ENCODE assay signal across 16 cellular contexts in genomic region chr7:92769844-92770243, GRCh38.
DNase-seq lines count a peak whose midpoint lies in the region; TF ChIP-seq lines count a peak whose summit lies in the region.
"Had no signal": no experiment of that assay in that cellular context is flagged by ENCODE, and none has a peak within 500 bp of the region (broad histone marks: within the 10 kb centered on the region; RNA-seq: fewer than 3 reads in every experiment).

No MANE protein-coding gene starts in this region.

- peaks cover 86% of the 10 kb centered on the region for H3K36me3 Mint-ChIP-seq in activated T-cell treated with anti-CD3 and anti-CD28 coated beads, Interleukin-2, amount 50 U/mL, for 24 hours (ENCODE audit: low read depth)
- peaks cover 63% of the 10 kb centered on the region for H3K36me3 Mint-ChIP-seq in activated CD4-positive, alpha-beta memory T cell treated with anti-CD3 and anti-CD28 coated beads, Interleukin-2, amount 10 ng/mL, durations not matched to agents 7 days and 5 days (ENCODE audit: low read depth)
- H3K36me3 Mint-ChIP-seq in mesothelial cell of epicardium: peaks cover 18% of the 10 kb centered on the region

- H3K36me3 ChIP-seq in OCI-LY7 (ENCODE audit: insufficient read depth, low read length): peaks cover 49% of the 10 kb centered on the region
- H3K36me3 ChIP-seq: colonic mucosa had no signal

- H3K4me1 ChIP-seq in OCI-LY7 (ENCODE audit: insufficient read depth, low read length, poor library complexity, severe bottlenecking): peaks cover 18% of the 10 kb centered on the region

- peak overlapping the region; percentile 96 for H3K27ac Mint-ChIP-seq in activated T-cell treated with anti-CD3 and anti-CD28 coated beads, Interleukin-2, amount 50 U/mL, for 24 hours
- peak overlapping the region; percentile 36 for H3K27ac Mint-ChIP-seq in activated CD4-positive, alpha-beta memory T cell treated with anti-CD3 and anti-CD28 coated beads, Interleukin-2, amount 10 ng/mL, durations not matched to agents 7 days and 5 days
- peak overlapping the region; percentile 18 for H3K27ac Mint-ChIP-seq in mesothelial cell of epicardium
- H3K27ac Mint-ChIP-seq: CD8-positive, alpha-beta memory T cell had no signal

- no peak overlapping the region for H3K4me3 Mint-ChIP-seq in activated T-cell treated with anti-CD3 and anti-CD28 coated beads, Interleukin-2, amount 50 U/mL, for 24 hours
- H3K4me3 Mint-ChIP-seq in activated CD4-positive, alpha-beta memory T cell treated with anti-CD3 and anti-CD28 coated beads, Interleukin-2, amount 10 ng/mL, durations not matched to agents 7 days and 5 days: no peak overlapping the region
- no peak overlapping the region for H3K4me3 Mint-ChIP-seq in mesothelial cell of epicardium
- H3K4me3 Mint-ChIP-seq: CD8-positive, alpha-beta memory T cell had no signal

- BruUV-seq in OCI-LY7 (replicated peaks; lab: Mats Ljungman, UMichigan): no TSS peak

- no peaks in the 10 kb centered on the region for H3K9me2 ChIP-seq in OCI-LY7 (ENCODE audit: insufficient read depth, low read length)

- DNase-seq in activated T-cell treated with anti-CD3 and anti-CD28 coated beads, Interleukin-2, amount 50 U/mL, for 24 hours: no peak
- DNase-seq in activated T-cell treated with anti-CD3 and anti-CD28 coated beads for 4 hours (no peak), LNCaP clone FGC (ENCODE audit: low read depth) (peak; percentile 69), mesothelial cell of epicardium (ENCODE audit: low spot score in 2 of 2, unreplicated experiment in 2 of 2) (no peak), T1000 (lab: John Stamatoyannopoulos, UW) (no peak), 8988T (no peak), OCI-LY7 (ENCODE audit: low spot score) (no peak)
- DNase-seq in activated CD4-positive, alpha-beta memory T cell treated with anti-CD3 and anti-CD28 coated beads, Interleukin-2, amount 10 ng/mL, durations not matched to agents 7 days and 5 days: no peak
- DNase-seq: activated CD4-positive, alpha-beta T cell treated with anti-CD3 and anti-CD28 coated beads for 48 hours; CD8-positive, alpha-beta memory T cell; colonic mucosa; NCI-H187 treated with DMSO at 0.1 percent for 48 hours; NCI-H446 treated with DMSO at 0.1 percent for 48 hours; pancreas; sigmoid colon; stimulated activated CD4-positive, alpha-beta T cell treated with anti-CD3 and anti-CD28 coated beads, Interleukin-2, amount 100 ng/mL, for 48 hours had no signal

- TF ChIP-seq CTCF in LNCaP clone FGC (IDR thresholded peaks at IDR 0.05; ENCODE audit: control insufficient read depth, extremely low read depth, insufficient read depth) (no peak), mesothelial cell of epicardium (IDR thresholded peaks at IDR 0.05; ENCODE audit: unreplicated experiment) (no peak), OCI-LY7 (conservative IDR thresholded peaks at IDR 0.05; ENCODE audit: low read length) (no peak)

- no peak overlapping the region for H3K4me2 ChIP-seq in OCI-LY7 (ENCODE audit: low read length)

- H3K9me3 ChIP-seq in OCI-LY7 (ENCODE audit: low read length): no peaks in the 10 kb centered on the region
- H3K9me3 ChIP-seq: colonic mucosa, pancreas, sigmoid colon had no signal

- CTCF ChIA-PET in activated CD4-positive, alpha-beta memory T cell treated with anti-CD3 and anti-CD28 coated beads, Interleukin-2, amount 10 ng/mL, durations not matched to agents 7 days and 5 days (lab: Charles Lee): interaction anchor here (0.8 to 1.4 kb wide), 4 partner anchors 14 to 241 kb away, joined by 3 to 4 read pairs (median 4); partner anchors contain the start of genes PEX1 and RBM48
- CTCF ChIA-PET in OCI-LY7 (lab: Charles Lee; ENCODE audit: unreplicated experiment): no interaction called here

- no peak overlapping the region for H2AFZ ChIP-seq in OCI-LY7 (ENCODE audit: low read length)

- no peaks in the 10 kb centered on the region for H4K20me1 ChIP-seq in OCI-LY7 (ENCODE audit: insufficient read depth, low read length)

- intact Hi-C loops in OCI-LY7 (cut with micrococcal nuclease; ENCODE audit: unreplicated experiment): loop anchor here (1.0 to 5.0 kb wide), 2 partner anchors 9 to 53 kb away; no protein-coding TSS in a partner anchor

- H3K27ac ChIP-seq in OCI-LY7 (ENCODE audit: low read depth, low read length, poor library complexity, severe bottlenecking): no peak overlapping the region
- H3K27ac ChIP-seq: colonic mucosa, pancreas had no signal

- H3K4me1 Mint-ChIP-seq in activated T-cell treated with anti-CD3 and anti-CD28 coated beads, Interleukin-2, amount 50 U/mL, for 24 hours (ENCODE audit: low read depth): peaks cover 74% of the 10 kb centered on the region
- H3K4me1 Mint-ChIP-seq in activated CD4-positive, alpha-beta memory T cell treated with anti-CD3 and anti-CD28 coated beads, Interleukin-2, amount 10 ng/mL, durations not matched to agents 7 days and 5 days: peaks cover 60% of the 10 kb centered on the region
- H3K4me1 Mint-ChIP-seq in mesothelial cell of epicardium: peaks cover 42% of the 10 kb centered on the region

- peaks cover 4% of the 10 kb centered on the region; the same call in 1 of the 2 replicates for H3K79me2 ChIP-seq in OCI-LY7 (ENCODE audit: insufficient read depth, low read depth, low read length)

- H3K27me3 Mint-ChIP-seq in activated T-cell treated with anti-CD3 and anti-CD28 coated beads, Interleukin-2, amount 50 U/mL, for 24 hours: no peaks in the 10 kb centered on the region
- H3K27me3 Mint-ChIP-seq in activated CD4-positive, alpha-beta memory T cell treated with anti-CD3 and anti-CD28 coated beads, Interleukin-2, amount 10 ng/mL, durations not matched to agents 7 days and 5 days: no peaks in the 10 kb centered on the region
- no peaks in the 10 kb centered on the region for H3K27me3 Mint-ChIP-seq in mesothelial cell of epicardium (ENCODE audit: low read depth)
- H3K27me3 Mint-ChIP-seq: CD8-positive, alpha-beta memory T cell had no signal

- H3K9me3 Mint-ChIP-seq in activated T-cell treated with anti-CD3 and anti-CD28 coated beads, Interleukin-2, amount 50 U/mL, for 24 hours: no peaks in the 10 kb centered on the region
- H3K9me3 Mint-ChIP-seq in activated CD4-positive, alpha-beta memory T cell treated with anti-CD3 and anti-CD28 coated beads, Interleukin-2, amount 10 ng/mL, durations not matched to agents 7 days and 5 days: no peaks in the 10 kb centered on the region
- no peaks in the 10 kb centered on the region for H3K9me3 Mint-ChIP-seq in mesothelial cell of epicardium
- H3K9me3 Mint-ChIP-seq: CD8-positive, alpha-beta memory T cell had no signal

- POLR2A ChIA-PET in activated CD4-positive, alpha-beta memory T cell treated with anti-CD3 and anti-CD28 coated beads, Interleukin-2, amount 10 ng/mL, durations not matched to agents 7 days and 5 days (lab: Charles Lee): interaction anchor here (1.5 to 1.6 kb wide), 2 partner anchors 45 to 66 kb away, joined by 3 read pairs; partner anchors contain the start of gene CDK6
- POLR2A ChIA-PET in OCI-LY7 (lab: Charles Lee): interaction anchor here (1.1 to 2.4 kb wide), 3 partner anchors 15 to 157 kb away, joined by 3 to 5 read pairs (median 3); no protein-coding TSS in a partner anchor

- H3K4me3 ChIP-seq in LNCaP clone FGC (ENCODE audit: low read depth, low read length): no peak overlapping the region
- H3K4me3 ChIP-seq in OCI-LY7 (ENCODE audit: low read depth, low read length, poor library complexity, severe bottlenecking): no peak overlapping the region
- H3K4me3 ChIP-seq: colonic mucosa, pancreas, sigmoid colon had no signal

Comparison
In these comparisons a context has a peak if more than half of its experiments do, and no peak if none do; other contexts are left out.
1. H3K27ac Mint-ChIP-seq: peak in every context shown above with its lines; median percentile 96 in activated T-cell treated with anti-CD3 and anti-CD28 coated beads, Interleukin-2, amount 50 U/mL, for 24 hours; 36 in activated CD4-positive, alpha-beta memory T cell treated with anti-CD3 and anti-CD28 coated beads, Interleukin-2, amount 10 ng/mL, durations not matched to agents 7 days and 5 days; 18 in mesothelial cell of epicardium.